In the genomic region with DNA sequence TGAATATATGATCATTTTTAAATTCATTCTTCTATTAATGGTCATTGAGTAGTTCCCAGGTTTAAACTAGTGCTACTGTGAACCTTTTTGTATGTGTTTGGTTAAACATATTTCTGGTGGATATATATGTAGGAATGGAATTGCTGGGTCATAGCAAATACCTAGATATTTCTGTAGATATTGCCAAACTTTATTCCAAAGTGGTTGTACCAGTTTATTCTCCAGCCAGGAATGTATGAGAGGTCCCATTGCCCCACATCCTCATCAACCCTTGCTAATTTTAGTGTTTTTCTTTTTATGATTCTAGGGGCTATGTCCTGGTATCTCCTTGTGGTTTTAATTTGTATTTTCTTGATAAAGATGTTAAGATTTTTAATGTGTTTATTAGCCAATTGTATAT, we compare ENCODE assay signal across 22 cellular contexts. TPM values are rescaled to one million over a fixed set of nuclear protein-coding genes. Genes with fewer than 3 reads are reported as not detected.
DNase-seq lines count a peak whose midpoint lies in the region; ATAC-seq and TF ChIP-seq lines count a peak whose summit lies in the region.
"Had no signal": no experiment of that assay in that cellular context is flagged by ENCODE, and none has a peak within 500 bp of the region (broad histone marks: within the 10 kb centered on the region; RNA-seq: fewer than 3 reads in every experiment).

No MANE protein-coding gene starts in this region.

- DNase-seq in activated T-cell treated with anti-CD3 and anti-CD28 coated beads, Interleukin-2, amount 50 U/mL, for 4 hours: no peak
- no peak for DNase-seq in activated T-cell treated with anti-CD3 and anti-CD28 coated beads, Interleukin-2, amount 50 U/mL, for 48 hours
- DNase-seq in RWPE2 (ENCODE audit: low spot score): no peak
- no peak for DNase-seq in epithelial cell of prostate (ENCODE audit: low read depth, low spot score)
- no peak for DNase-seq in sigmoid colon
- no peak for DNase-seq in suprapubic skin (ENCODE audit: low spot score in 2 of 2)
- no peak for DNase-seq in OCI-M1 (lab: John Stamatoyannopoulos, UW)
- DNase-seq: activated CD4-positive, alpha-beta T cell treated with anti-CD3 and anti-CD28 coated beads for 4 hours; activated CD8-positive, alpha-beta memory T cell treated with anti-CD3 and anti-CD28 coated beads, Interleukin-2, amount 10 ng/mL, durations not matched to agents 7 days and 5 days; activated gamma-delta T cell; amniotic stem cell; caudate nucleus; naive B cell; NCI-H1105 treated with DMSO at 0.1 percent for 48 hours; NCI-H2107; NCI-H510A treated with DMSO at 0.1 percent for 48 hours; posterior cingulate gyrus; stimulated activated CD4-positive, alpha-beta T cell treated with anti-CD3 and anti-CD28 coated beads, Interleukin-1b, Interleukin-23, amount 100 ng/mL, for 48 hours; stimulated activated naive CD8-positive, alpha-beta T cell treated with anti-CD3 and anti-CD28 coated beads, Interleukin-15, amount 100 ng/mL, for 72 hours had no signal

- H3K27me3 Mint-ChIP-seq in activated T-cell treated with anti-CD3 and anti-CD28 coated beads, Interleukin-2, amount 50 U/mL, for 4 hours (ENCODE audit: low read depth): no peaks in the 10 kb centered on the region
- H3K27me3 Mint-ChIP-seq: B cell, memory B cell, naive B cell had no signal

- H3K9me3 Mint-ChIP-seq in activated T-cell treated with anti-CD3 and anti-CD28 coated beads, Interleukin-2, amount 50 U/mL, for 4 hours: no peaks in the 10 kb centered on the region
- H3K9me3 Mint-ChIP-seq: memory B cell; naive B cell; stimulated activated naive CD8-positive, alpha-beta T cell treated with anti-CD3 and anti-CD28 coated beads, Interleukin-15, amount 100 ng/mL, for 72 hours had no signal

- no peak for ATAC-seq in activated T-cell treated with anti-CD3 and anti-CD28 coated beads, Interleukin-2, amount 50 U/mL, for 4 hours
- ATAC-seq in RWPE2 (ENCODE audit: low read depth): no peak
- no peak for ATAC-seq in GM21423 (IDR thresholded peaks at IDR 0.05; ENCODE audit: unreplicated experiment)
- ATAC-seq: activated CD8-positive, alpha-beta memory T cell treated with anti-CD3 and anti-CD28 coated beads, Interleukin-2, amount 10 ng/mL, durations not matched to agents 7 days and 5 days; stimulated activated naive CD8-positive, alpha-beta T cell treated with anti-CD3 and anti-CD28 coated beads, Interleukin-15, amount 100 ng/mL, for 72 hours had no signal

- peaks cover 15% of the 10 kb centered on the region for H3K36me3 Mint-ChIP-seq in activated T-cell treated with anti-CD3 and anti-CD28 coated beads, Interleukin-2, amount 50 U/mL, for 4 hours (ENCODE audit: insufficient read depth)

- TF ChIP-seq POLR2A in sigmoid colon (IDR thresholded peaks at IDR 0.05) (no peak), suprapubic skin (IDR thresholded peaks at IDR 0.05) (no peak)

- H3K27ac ChIP-seq in RWPE2 (ENCODE audit: poor library complexity, severe bottlenecking) (peak overlapping the region; percentile 80), epithelial cell of prostate (peak overlapping the region; percentile 94), sigmoid colon (peak overlapping the region in 3 of 4 donors; percentile 1 to 97 (median 42)), suprapubic skin (no peak overlapping the region)

- H3K4me1 Mint-ChIP-seq in activated T-cell treated with anti-CD3 and anti-CD28 coated beads, Interleukin-2, amount 50 U/mL, for 4 hours (ENCODE audit: low read depth): peaks cover 51% of the 10 kb centered on the region

- intact Hi-C loops in sigmoid colon (cut with DNase I): no loop called here

- H3K9me3 ChIP-seq in RWPE2 (ENCODE audit: severe bottlenecking) (no peaks in the 10 kb centered on the region), sigmoid colon (no peaks in the 10 kb centered on the region), suprapubic skin (no peaks in the 10 kb centered on the region)

- H3K27me3 ChIP-seq in RWPE2 (ENCODE audit: insufficient read depth, poor library complexity, severe bottlenecking): no peaks in the 10 kb centered on the region
- no peaks in the 10 kb centered on the region for H3K27me3 ChIP-seq in sigmoid colon
- H3K27me3 ChIP-seq in suprapubic skin: no peaks in the 10 kb centered on the region

- H3K36me3 ChIP-seq in RWPE2 (ENCODE audit: low read depth) (peaks cover 51% of the 10 kb centered on the region), sigmoid colon (peaks cover 0 to 11% (median 2%) of the 10 kb centered on the region in 4 donors), suprapubic skin (peaks cover 7% of the 10 kb centered on the region)

- TF ChIP-seq CTCF in RWPE2 (IDR thresholded peaks at IDR 0.05; ENCODE audit: poor library complexity, severe bottlenecking) (no peak), sigmoid colon (IDR thresholded peaks at IDR 0.05) (no peak), suprapubic skin (IDR thresholded peaks at IDR 0.05) (no peak)

- TF ChIP-seq EP300 in sigmoid colon (IDR thresholded peaks at IDR 0.05) (no peak), suprapubic skin (IDR thresholded peaks at IDR 0.05) (no peak)

- H3K4me3 ChIP-seq in RWPE2 (ENCODE audit: severe bottlenecking): no peak overlapping the region
- H3K4me3 ChIP-seq in sigmoid colon: no peak overlapping the region
- H3K4me3 ChIP-seq in suprapubic skin: no peak overlapping the region

- H3K4me1 ChIP-seq in RWPE2 (ENCODE audit: insufficient read depth, poor library complexity, severe bottlenecking) (peaks cover 39% of the 10 kb centered on the region), sigmoid colon (peaks cover 0 to 56% (median 39%) of the 10 kb centered on the region in 4 donors), suprapubic skin (peaks cover 39% of the 10 kb centered on the region)

- H3K4me3 Mint-ChIP-seq in activated T-cell treated with anti-CD3 and anti-CD28 coated beads, Interleukin-2, amount 50 U/mL, for 4 hours: peak overlapping the region; percentile 2
- H3K4me3 Mint-ChIP-seq: activated CD8-positive, alpha-beta memory T cell treated with anti-CD3 and anti-CD28 coated beads, Interleukin-2, amount 10 ng/mL, durations not matched to agents 7 days and 5 days; B cell; memory B cell had no signal

RNA-seq across cellular contexts. Expression of a gene that starts 3.1 kb away (rescaled TPM):
- 10 to 100 TPM; 41.7 to 43.4 (median 41.8) TPM for total RNA-seq in activated T-cell treated with anti-CD3 and anti-CD28 coated beads, Interleukin-2, amount 50 U/mL, for 4 hours
- 100 to 1,000 TPM in 1 of 4 donors, 10 to 100 TPM in 3; 82.8 to 114 (median 90.5) TPM for total RNA-seq in sigmoid colon
- polyA plus RNA-seq in sigmoid colon: 10 to 100 TPM; 19.9 to 32.3 (median 20.4) TPM
- total RNA-seq in suprapubic skin: 100 to 1,000 TPM in 1 of 4 donors, 10 to 100 TPM in 3; 64.0 to 117 (median 70.9) TPM

RNA-seq across cellular contexts. Expression of a gene that starts 3.5 kb away (rescaled TPM):
- under 1 TPM; 0.66 to 0.82 (median 0.81) TPM for total RNA-seq in activated T-cell treated with anti-CD3 and anti-CD28 coated beads, Interleukin-2, amount 50 U/mL, for 4 hours
- total RNA-seq in sigmoid colon: 10 to 100 TPM; 40.2 to 56.6 (median 50.4) TPM
- polyA plus RNA-seq in sigmoid colon: 1 to 10 TPM; 4.2 to 6.2 (median 5.3) TPM
- 10 to 100 TPM; 16.2 to 46.9 (median 25.0) TPM for total RNA-seq in suprapubic skin

Comparison
In these comparisons a context has a peak if more than half of its experiments do, and no peak if none do; other contexts are left out.
1. RNA of a gene that starts 3.5 kb away (total RNA-seq): 40.2 to 56.6 TPM in sigmoid colon and 16.2 to 46.9 TPM in suprapubic skin; 0.66 to 0.82 TPM in activated T-cell treated with anti-CD3 and anti-CD28 coated beads, Interleukin-2, amount 50 U/mL, for 4 hours; every median in the first group is over 4 times any median in the second.